In the genomic region with DNA sequence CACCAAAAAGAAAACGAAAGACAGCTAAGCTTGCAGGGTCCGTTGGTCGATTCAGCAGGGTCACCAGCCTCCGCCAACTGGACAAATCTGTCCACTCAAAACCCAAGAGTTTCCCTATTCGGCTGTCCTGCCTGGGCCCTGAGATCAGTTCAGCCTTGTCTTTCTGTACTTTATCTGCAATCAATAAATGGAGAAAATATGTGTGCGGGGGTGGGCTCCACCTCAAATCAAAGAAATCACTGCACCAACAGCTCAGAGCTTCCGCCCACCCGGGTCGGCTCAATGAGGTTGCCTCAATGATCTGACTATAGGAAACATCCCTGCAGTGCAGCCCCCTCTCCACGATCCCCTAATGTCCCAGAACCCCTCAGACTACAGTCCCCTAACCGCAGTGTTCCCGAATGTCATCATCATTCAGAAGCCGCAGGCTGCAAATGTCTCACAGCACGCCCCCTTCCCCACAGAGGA, we compare ENCODE assay signal across 1 cellular context.
TF ChIP-seq lines count a peak whose summit lies in the region.

No MANE protein-coding gene starts in this region.

TF ChIP-seq in GM12878, 131 proteins besides CTCF, POLR2A, EP300 and RAD21:
- TF ChIP-seq, protein P1, sequence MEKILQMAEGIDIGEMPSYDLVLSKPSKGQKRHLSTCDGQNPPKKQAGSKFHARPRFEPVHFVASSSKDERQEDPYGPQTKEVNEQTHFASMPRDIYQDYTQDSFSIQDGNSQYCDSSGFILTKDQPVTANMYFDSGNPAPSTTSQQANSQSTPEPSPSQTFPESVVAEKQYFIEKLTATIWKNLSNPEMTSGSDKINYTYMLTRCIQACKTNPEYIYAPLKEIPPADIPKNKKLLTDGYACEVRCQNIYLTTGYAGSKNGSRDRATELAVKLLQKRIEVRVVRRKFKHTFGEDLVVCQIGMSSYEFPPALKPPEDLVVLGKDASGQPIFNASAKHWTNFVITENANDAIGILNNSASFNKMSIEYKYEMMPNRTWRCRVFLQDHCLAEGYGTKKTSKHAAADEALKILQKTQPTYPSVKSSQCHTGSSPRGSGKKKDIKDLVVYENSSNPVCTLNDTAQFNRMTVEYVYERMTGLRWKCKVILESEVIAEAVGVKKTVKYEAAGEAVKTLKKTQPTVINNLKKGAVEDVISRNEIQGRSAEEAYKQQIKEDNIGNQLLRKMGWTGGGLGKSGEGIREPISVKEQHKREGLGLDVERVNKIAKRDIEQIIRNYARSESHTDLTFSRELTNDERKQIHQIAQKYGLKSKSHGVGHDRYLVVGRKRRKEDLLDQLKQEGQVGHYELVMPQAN (conservative IDR thresholded peaks at IDR 0.05): no peak
- TF ChIP-seq GATAD2B (conservative IDR thresholded peaks at IDR 0.05; ENCODE audit: low read depth) (no peak), ZNF217 (IDR thresholded peaks at IDR 0.05) (no peak), RCOR1 (conservative IDR thresholded peaks at IDR 0.05; ENCODE audit: low read depth, low read length) (no peak), NBN (IDR thresholded peaks at IDR 0.05) (no peak), JUNB (IDR thresholded peaks at IDR 0.05) (no peak), FOS (IDR thresholded peaks at IDR 0.05; ENCODE audit: borderline replicate concordance, extremely low read depth, insufficient read length) (no peak), PML (IDR thresholded peaks at IDR 0.05; ENCODE audit: low read length) (no peak), TCF3 (IDR thresholded peaks at IDR 0.05; ENCODE audit: borderline replicate concordance, insufficient read depth, low read depth, low read length) (no peak), POLR2AphosphoS2 (IDR thresholded peaks at IDR 0.05; ENCODE audit: low read depth, low read length) (no peak), TCF7 (IDR thresholded peaks at IDR 0.05; ENCODE audit: borderline replicate concordance) (no peak), SREBF1 (IDR thresholded peaks at IDR 0.05; ENCODE audit: low read length) (no peak), NRF1 (conservative IDR thresholded peaks at IDR 0.05; ENCODE audit: low read depth, low read length) (no peak)
- TF ChIP-seq, protein P2, sequence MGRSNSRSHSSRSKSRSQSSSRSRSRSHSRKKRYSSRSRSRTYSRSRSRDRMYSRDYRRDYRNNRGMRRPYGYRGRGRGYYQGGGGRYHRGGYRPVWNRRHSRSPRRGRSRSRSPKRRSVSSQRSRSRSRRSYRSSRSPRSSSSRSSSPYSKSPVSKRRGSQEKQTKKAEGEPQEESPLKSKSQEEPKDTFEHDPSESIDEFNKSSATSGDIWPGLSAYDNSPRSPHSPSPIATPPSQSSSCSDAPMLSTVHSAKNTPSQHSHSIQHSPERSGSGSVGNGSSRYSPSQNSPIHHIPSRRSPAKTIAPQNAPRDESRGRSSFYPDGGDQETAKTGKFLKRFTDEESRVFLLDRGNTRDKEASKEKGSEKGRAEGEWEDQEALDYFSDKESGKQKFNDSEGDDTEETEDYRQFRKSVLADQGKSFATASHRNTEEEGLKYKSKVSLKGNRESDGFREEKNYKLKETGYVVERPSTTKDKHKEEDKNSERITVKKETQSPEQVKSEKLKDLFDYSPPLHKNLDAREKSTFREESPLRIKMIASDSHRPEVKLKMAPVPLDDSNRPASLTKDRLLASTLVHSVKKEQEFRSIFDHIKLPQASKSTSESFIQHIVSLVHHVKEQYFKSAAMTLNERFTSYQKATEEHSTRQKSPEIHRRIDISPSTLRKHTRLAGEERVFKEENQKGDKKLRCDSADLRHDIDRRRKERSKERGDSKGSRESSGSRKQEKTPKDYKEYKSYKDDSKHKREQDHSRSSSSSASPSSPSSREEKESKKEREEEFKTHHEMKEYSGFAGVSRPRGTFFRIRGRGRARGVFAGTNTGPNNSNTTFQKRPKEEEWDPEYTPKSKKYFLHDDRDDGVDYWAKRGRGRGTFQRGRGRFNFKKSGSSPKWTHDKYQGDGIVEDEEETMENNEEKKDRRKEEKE (IDR thresholded peaks at IDR 0.05): no peak
- TF ChIP-seq, protein P3, sequence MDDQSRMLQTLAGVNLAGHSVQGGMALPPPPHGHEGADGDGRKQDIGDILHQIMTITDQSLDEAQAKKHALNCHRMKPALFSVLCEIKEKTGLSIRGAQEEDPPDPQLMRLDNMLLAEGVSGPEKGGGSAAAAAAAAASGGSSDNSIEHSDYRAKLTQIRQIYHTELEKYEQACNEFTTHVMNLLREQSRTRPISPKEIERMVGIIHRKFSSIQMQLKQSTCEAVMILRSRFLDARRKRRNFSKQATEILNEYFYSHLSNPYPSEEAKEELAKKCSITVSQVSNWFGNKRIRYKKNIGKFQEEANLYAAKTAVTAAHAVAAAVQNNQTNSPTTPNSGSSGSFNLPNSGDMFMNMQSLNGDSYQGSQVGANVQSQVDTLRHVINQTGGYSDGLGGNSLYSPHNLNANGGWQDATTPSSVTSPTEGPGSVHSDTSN (IDR thresholded peaks at IDR 0.05; ENCODE audit: insufficient replicate concordance, low read depth, low read length): no peak
- TF ChIP-seq, protein P4, sequence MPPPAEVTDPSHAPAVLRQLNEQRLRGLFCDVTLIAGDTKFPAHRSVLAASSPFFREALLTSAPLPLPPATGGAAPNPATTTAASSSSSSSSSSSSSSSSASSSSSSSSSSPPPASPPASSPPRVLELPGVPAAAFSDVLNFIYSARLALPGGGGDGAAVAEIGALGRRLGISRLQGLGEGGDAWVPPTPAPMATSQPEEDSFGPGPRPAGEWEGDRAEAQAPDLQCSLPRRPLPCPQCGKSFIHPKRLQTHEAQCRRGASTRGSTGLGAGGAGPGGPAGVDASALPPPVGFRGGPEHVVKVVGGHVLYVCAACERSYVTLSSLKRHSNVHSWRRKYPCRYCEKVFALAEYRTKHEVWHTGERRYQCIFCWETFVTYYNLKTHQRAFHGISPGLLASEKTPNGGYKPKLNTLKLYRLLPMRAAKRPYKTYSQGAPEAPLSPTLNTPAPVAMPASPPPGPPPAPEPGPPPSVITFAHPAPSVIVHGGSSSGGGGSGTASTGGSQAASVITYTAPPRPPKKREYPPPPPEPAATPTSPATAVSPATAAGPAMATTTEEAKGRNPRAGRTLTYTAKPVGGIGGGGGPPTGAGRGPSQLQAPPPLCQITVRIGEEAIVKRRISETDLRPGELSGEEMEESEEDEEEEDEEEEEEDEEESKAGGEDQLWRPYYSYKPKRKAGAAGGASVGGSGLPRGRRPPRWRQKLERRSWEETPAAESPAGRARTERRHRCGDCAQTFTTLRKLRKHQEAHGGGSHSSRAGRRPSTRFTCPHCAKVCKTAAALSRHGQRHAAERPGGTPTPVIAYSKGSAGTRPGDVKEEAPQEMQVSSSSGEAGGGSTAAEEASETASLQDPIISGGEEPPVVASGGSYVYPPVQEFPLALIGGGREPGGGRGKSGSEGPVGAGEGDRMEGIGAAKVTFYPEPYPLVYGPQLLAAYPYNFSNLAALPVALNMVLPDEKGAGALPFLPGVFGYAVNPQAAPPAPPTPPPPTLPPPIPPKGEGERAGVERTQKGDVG (CRISPR knock-in tag; IDR thresholded peaks at IDR 0.05): no peak
- TF ChIP-seq, protein P5, sequence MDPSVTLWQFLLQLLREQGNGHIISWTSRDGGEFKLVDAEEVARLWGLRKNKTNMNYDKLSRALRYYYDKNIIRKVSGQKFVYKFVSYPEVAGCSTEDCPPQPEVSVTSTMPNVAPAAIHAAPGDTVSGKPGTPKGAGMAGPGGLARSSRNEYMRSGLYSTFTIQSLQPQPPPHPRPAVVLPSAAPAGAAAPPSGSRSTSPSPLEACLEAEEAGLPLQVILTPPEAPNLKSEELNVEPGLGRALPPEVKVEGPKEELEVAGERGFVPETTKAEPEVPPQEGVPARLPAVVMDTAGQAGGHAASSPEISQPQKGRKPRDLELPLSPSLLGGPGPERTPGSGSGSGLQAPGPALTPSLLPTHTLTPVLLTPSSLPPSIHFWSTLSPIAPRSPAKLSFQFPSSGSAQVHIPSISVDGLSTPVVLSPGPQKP (IDR thresholded peaks at IDR 0.05; ENCODE audit: low read depth, low read length): no peak
